20 cellular contexts compared by ENCODE assay signal in the genomic region with DNA sequence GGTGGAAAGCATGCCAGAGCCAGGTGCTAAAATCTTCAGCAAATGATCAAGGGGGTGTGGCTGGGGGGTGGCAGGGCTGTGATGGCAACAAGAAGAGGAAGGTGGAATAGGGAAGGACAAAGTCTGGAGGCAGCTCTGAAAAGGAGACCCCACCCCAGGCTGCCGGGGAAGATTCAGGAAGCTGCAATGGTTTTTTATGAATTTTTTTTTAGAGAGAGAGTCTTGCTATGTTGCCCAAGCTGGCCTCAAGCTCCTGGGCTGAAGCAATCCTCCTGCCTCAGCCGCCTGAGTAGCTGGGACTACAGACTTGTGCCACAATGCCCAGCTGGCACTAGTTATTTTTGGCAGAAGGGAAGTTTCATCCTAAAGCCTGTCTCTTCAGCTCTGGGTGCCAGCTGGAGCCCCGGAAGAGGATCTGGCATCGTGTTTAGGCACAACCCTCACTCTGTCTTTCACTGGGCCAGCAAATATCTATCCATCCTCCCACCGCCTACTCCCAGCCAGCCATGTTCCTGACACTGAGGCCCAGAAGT. TPM values are rescaled to one million over a fixed set of nuclear protein-coding genes. Genes with fewer than 3 reads are reported as not detected.
DNase-seq lines count a peak whose midpoint lies in the region; ATAC-seq and TF ChIP-seq lines count a peak whose summit lies in the region.
"Had no signal": no experiment of that assay in that cellular context is flagged by ENCODE, and none has a peak within 500 bp of the region (broad histone marks: within the 10 kb centered on the region; RNA-seq: fewer than 3 reads in every experiment).

No MANE protein-coding gene starts in this region.

- peaks cover 0 to 12% (median 0%) of the 10 kb centered on the region in 9 donors for H3K4me1 ChIP-seq in heart right ventricle
- H3K4me1 ChIP-seq: adrenal gland, foreskin keratinocyte, tibial artery had no signal

- H3K9me3 ChIP-seq in heart right ventricle = no peaks in the 10 kb centered on the region
- H3K9me3 ChIP-seq: adrenal gland, HAP-1, Peyer's patch, tibial artery had no signal

- no peak for TF ChIP-seq CTCF in heart right ventricle (IDR thresholded peaks at IDR 0.05)

- H3K27me3 ChIP-seq in heart right ventricle = no peaks in the 10 kb centered on the region
- H3K27me3 ChIP-seq: adrenal gland, foreskin keratinocyte, Peyer's patch had no signal

- 62 to 73% methylated on average over 5 of the region's 5 CpGs for WGBS in heart right ventricle, 2 donors

- H3K36me3 ChIP-seq in heart right ventricle = no peaks in the 10 kb centered on the region
- H3K36me3 ChIP-seq: adrenal gland, HAP-1, tibial artery had no signal

- intact Hi-C loops in heart right ventricle (cut with DNase I) = loop anchor here in 2 of 10 donors (10.0 kb wide), 2 partner anchors 65 to 225 kb away; a partner anchor contains a TSS

- H3K27ac ChIP-seq in heart right ventricle = no peak overlapping the region
- H3K27ac ChIP-seq: foreskin keratinocyte, Peyer's patch, tibial artery had no signal

- ATAC-seq in heart right ventricle = peak in 6 of 8 donors; percentile 8 to 54 (median 38)
- no peak for ATAC-seq in HG02623 (IDR thresholded peaks at IDR 0.05; ENCODE audit: unreplicated experiment)
- no peak for ATAC-seq in GM21390 (IDR thresholded peaks at IDR 0.05; ENCODE audit: unreplicated experiment)
- ATAC-seq in HG03442 (IDR thresholded peaks at IDR 0.05; ENCODE audit: unreplicated experiment) = no peak
- ATAC-seq: activated CD8-positive, alpha-beta T cell treated with anti-CD3 and anti-CD28 coated beads, Interleukin-2, amount 10 ng/mL, durations not matched to agents 7 days and 5 days; foreskin keratinocyte had no signal

- H3K4me3 ChIP-seq in heart right ventricle = no peak overlapping the region
- H3K4me3 ChIP-seq: adrenal gland, HAP-1, Peyer's patch, tibial artery had no signal

- DNase-seq in DMS 273 treated with DMSO at 0.1 percent for 48 hours (lab: John Stamatoyannopoulos, UW) (peak; percentile 52), NOMO-1 treated with dmso at 0.1 percent for 144 hours (lab: John Stamatoyannopoulos, UW; ENCODE audit: unreplicated experiment) (peak; percentile 43), heart right ventricle (no peak), occipital lobe (lab: John Stamatoyannopoulos, UW) (peak; percentile 44), NCI-H345 treated with DMSO at 0.1 percent for 48 hours (lab: John Stamatoyannopoulos, UW; ENCODE audit: unreplicated experiment) (no peak)
- DNase-seq: activated CD8-positive, alpha-beta T cell treated with anti-CD3 and anti-CD28 coated beads, Interleukin-2, amount 10 ng/mL, durations not matched to agents 7 days and 5 days; foreskin keratinocyte; mesendoderm; NCI-H526; stimulated activated CD4-positive, alpha-beta T cell treated with anti-CD3 and anti-CD28 coated beads, Interleukin-4, amount 100 ng/mL, for 24 hours; stimulated activated CD8-positive, alpha-beta memory T cell treated with anti-CD3 and anti-CD28 coated beads, Interleukin-4, amount 100 ng/mL, for 48 hours; T-helper 1 cell had no signal

RNA-seq across cellular contexts. Expression of a gene that starts 1.4 kb away (rescaled TPM):
- total RNA-seq in heart right ventricle (1 to 10 TPM in 6 of 10 donors, under 1 TPM in 4; 0.45 to 2.4 (median 1.1) TPM), occipital lobe (0.78 TPM)
- polyA plus RNA-seq in heart right ventricle = 1 to 10 TPM in 1 of 2 donors, under 1 TPM in 1; 0.07 to 2.8 TPM

RNA-seq across cellular contexts. Expression of a gene that starts 24.4 kb away (rescaled TPM):
- 100 to 1,000 TPM in 3 of 10 donors, 10 to 100 TPM in 7; 56.1 to 194 (median 81.5) TPM for total RNA-seq in heart right ventricle
- polyA plus RNA-seq in heart right ventricle = 100 to 1,000 TPM in 1 of 2 donors, 10 to 100 TPM in 1; 25.1 to 145 TPM
- 24.6 TPM for total RNA-seq in occipital lobe

RNA-seq across cellular contexts. Expression of a gene that starts 25.5 kb away (rescaled TPM):
- 100 to 1,000 TPM; 103 to 196 (median 111) TPM for total RNA-seq in heart right ventricle
- 100 to 1,000 TPM; 189 to 743 TPM for polyA plus RNA-seq in heart right ventricle
- 80.5 TPM for total RNA-seq in occipital lobe

RNA-seq across cellular contexts. Expression of a gene that starts 28.7 kb away (rescaled TPM):
- 10 to 100 TPM in 1 of 10 donors, 1 to 10 TPM in 9; 3.8 to 10.4 (median 6.0) TPM for total RNA-seq in heart right ventricle
- 10 to 100 TPM; 12.3 to 20.6 TPM for polyA plus RNA-seq in heart right ventricle
- total RNA-seq in occipital lobe = 15.4 TPM
- total RNA-seq: HT1080 had no signal

RNA-seq across cellular contexts. Expression of a gene that starts 34.4 kb away (rescaled TPM):
- total RNA-seq in heart right ventricle (1,000 to 10,000 TPM in 1 of 10 donors, 100 to 1,000 TPM in 5, 10 to 100 TPM in 4; 48.4 to 1,227 (median 105) TPM), occipital lobe (0.94 TPM)
- polyA plus RNA-seq in heart right ventricle = 100 to 1,000 TPM; 176 to 435 TPM
- total RNA-seq: HT1080 had no signal

Comparison
In these comparisons a context has a peak if more than half of its experiments do, and no peak if none do; other contexts are left out.
1. DNase-seq: peak in DMS 273 treated with DMSO at 0.1 percent for 48 hours (single experiment), NOMO-1 treated with dmso at 0.1 percent for 144 hours (single experiment) and occipital lobe (single experiment); none in heart right ventricle (0 of 2) and NCI-H345 treated with DMSO at 0.1 percent for 48 hours (single experiment).
2. ATAC-seq: peak in heart right ventricle (6 of 8); none in HG02623 (single experiment), GM21390 (single experiment) and HG03442 (single experiment).